Comparison of ENCODE assay signal across 7 cellular contexts in the genomic region with DNA sequence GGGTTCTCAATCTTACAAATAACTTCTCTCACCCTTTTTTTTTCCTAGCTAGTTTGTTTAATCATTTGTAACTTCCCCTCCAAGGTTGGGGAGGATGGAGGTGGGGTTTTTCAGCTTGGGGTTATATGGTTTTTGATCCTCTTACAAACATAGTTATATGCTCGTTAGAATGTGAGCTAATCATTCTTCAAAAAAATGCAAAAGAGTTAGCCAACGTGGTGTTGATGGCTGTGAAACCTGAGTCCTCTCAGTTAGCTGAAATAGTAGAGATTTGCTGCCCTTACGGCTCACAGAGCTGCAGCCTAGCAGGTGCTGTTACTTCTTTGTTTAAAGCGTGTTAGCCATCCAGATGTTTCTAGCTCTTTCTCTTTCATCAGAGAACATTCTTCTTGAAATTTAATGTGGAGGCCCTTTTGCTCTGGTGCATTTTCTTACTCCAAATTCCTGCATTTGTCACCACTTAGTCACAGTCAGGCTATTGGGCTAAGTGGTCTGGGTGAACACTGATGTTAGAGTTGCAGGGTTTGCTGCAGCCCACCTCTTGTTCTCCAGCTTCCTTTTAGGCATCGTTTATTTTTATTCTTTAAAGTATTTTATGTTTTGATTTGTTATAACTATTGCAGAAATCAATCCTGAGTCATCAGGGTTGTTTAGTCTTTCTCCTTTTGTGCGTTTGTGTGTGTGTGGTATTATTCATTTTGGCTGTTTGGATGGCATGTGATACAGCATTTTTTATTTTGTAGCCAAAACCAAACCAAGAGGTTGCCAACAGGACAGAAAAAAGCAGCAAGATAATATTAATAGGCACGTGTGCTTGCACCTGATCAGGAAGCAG. TPM values are rescaled to one million over a fixed set of nuclear protein-coding genes. Genes with fewer than 3 reads are reported as not detected.
DNase-seq lines count a peak whose midpoint lies in the region; ATAC-seq lines count a peak whose summit lies in the region.

No MANE protein-coding gene starts in this region.

- no peak overlapping the region for H3K4ac ChIP-seq in trophoblast cell (ENCODE audit: low read depth, low read length)

- no peak overlapping the region for H4K91ac ChIP-seq in trophoblast cell (ENCODE audit: low read depth, low read length)

- no peak overlapping the region for H3K9ac ChIP-seq in trophoblast cell (ENCODE audit: low read length)

- H3K4me3 ChIP-seq in trophoblast cell (ENCODE audit: low read depth, low read length): no peak overlapping the region

- intact Hi-C loops in activated T-helper 1 cell treated with anti-CD3 and anti-CD28 coated beads, Interleukin-12 subunit alpha, Interleukin-12 subunit beta, Interleukin-2, Interleukin-4 antibody, amounts not matched to agents 30 ng/mL and 10 ng/mL and 1 ng/mL, durations not matched to agents 14 hours and 24 hours and 36 hours (cut with micrococcal nuclease): no loop called here

- peak overlapping the region; percentile 46 for H3K27ac Mint-ChIP-seq in activated T-helper 1 cell treated with anti-CD3 and anti-CD28 coated beads, Interleukin-12 subunit alpha, Interleukin-12 subunit beta, Interleukin-2, Interleukin-4 antibody, amounts not matched to agents 30 ng/mL and 10 ng/mL and 1 ng/mL, durations not matched to agents 14 hours and 24 hours and 36 hours

- H3K36me3 Mint-ChIP-seq in activated T-helper 1 cell treated with anti-CD3 and anti-CD28 coated beads, Interleukin-12 subunit alpha, Interleukin-12 subunit beta, Interleukin-2, Interleukin-4 antibody, amounts not matched to agents 30 ng/mL and 10 ng/mL and 1 ng/mL, durations not matched to agents 14 hours and 24 hours and 36 hours (ENCODE audit: low read depth): no peaks in the 10 kb centered on the region

- H4K12ac ChIP-seq in trophoblast cell (ENCODE audit: low read depth, low read length): no peak overlapping the region

- no peak overlapping the region for H3K14ac ChIP-seq in trophoblast cell (ENCODE audit: low read length)

- peak; percentile 94 for ATAC-seq in GM19043 (IDR thresholded peaks at IDR 0.05; ENCODE audit: low read depth, unreplicated experiment)
- ATAC-seq in HG02938 (IDR thresholded peaks at IDR 0.05; ENCODE audit: unreplicated experiment): peak; percentile 96

- H2BK12ac ChIP-seq in trophoblast cell (ENCODE audit: low read length): no peak overlapping the region

- no peaks in the 10 kb centered on the region for H3K9me3 Mint-ChIP-seq in activated T-helper 1 cell treated with anti-CD3 and anti-CD28 coated beads, Interleukin-12 subunit alpha, Interleukin-12 subunit beta, Interleukin-2, Interleukin-4 antibody, amounts not matched to agents 30 ng/mL and 10 ng/mL and 1 ng/mL, durations not matched to agents 14 hours and 24 hours and 36 hours

- H3K27ac ChIP-seq in trophoblast cell (ENCODE audit: low read depth, low read length): no peak overlapping the region

- no peak overlapping the region for H3K4me2 ChIP-seq in trophoblast cell (ENCODE audit: low read length)

- H3K9me3 ChIP-seq in trophoblast cell (ENCODE audit: insufficient read depth, low read depth, low read length): no peaks in the 10 kb centered on the region

- H3K4me1 ChIP-seq in trophoblast cell (ENCODE audit: control insufficient read depth in 1 of 2, insufficient read depth in 2 of 2, low read length in 2 of 2): peaks cover 2 to 7% of the 10 kb centered on the region in 2 experiments

- H2BK120ac ChIP-seq in trophoblast cell (ENCODE audit: insufficient read depth, low read length, poor library complexity): no peak overlapping the region

- no peak overlapping the region for H3K18ac ChIP-seq in trophoblast cell (ENCODE audit: low read length)

- no peaks in the 10 kb centered on the region for H3K36me3 ChIP-seq in trophoblast cell (ENCODE audit: control insufficient read depth in 1 of 2, insufficient read depth in 2 of 2, low read length in 2 of 2)

- H3K23ac ChIP-seq in trophoblast cell (ENCODE audit: low read length): no peak overlapping the region

- H2AK5ac ChIP-seq in trophoblast cell (ENCODE audit: low read length): no peak overlapping the region

- no peaks in the 10 kb centered on the region for H3K79me1 ChIP-seq in trophoblast cell (ENCODE audit: low read length)

- H3K27me3 ChIP-seq in trophoblast cell (ENCODE audit: insufficient read depth, low read length): no peaks in the 10 kb centered on the region

- DNase-seq in activated T-helper 1 cell treated with anti-CD3 and anti-CD28 coated beads, Interleukin-12 subunit alpha, Interleukin-12 subunit beta, Interleukin-2, Interleukin-4 antibody, amounts not matched to agents 30 ng/mL and 10 ng/mL and 1 ng/mL, durations not matched to agents 14 hours and 24 hours and 36 hours (ENCODE audit: low spot score): no peak
- peak; percentile 26 to 80 for DNase-seq in trophoblast cell
- DNase-seq in HuH-7 (ENCODE audit: low spot score): no peak
- DNase-seq in T-helper 2 cell: no peak
- no peak for DNase-seq in GOT3 (lab: John Stamatoyannopoulos, UW)

- H3K27me3 Mint-ChIP-seq in activated T-helper 1 cell treated with anti-CD3 and anti-CD28 coated beads, Interleukin-12 subunit alpha, Interleukin-12 subunit beta, Interleukin-2, Interleukin-4 antibody, amounts not matched to agents 30 ng/mL and 10 ng/mL and 1 ng/mL, durations not matched to agents 14 hours and 24 hours and 36 hours (ENCODE audit: insufficient read depth): no peaks in the 10 kb centered on the region

- no peak overlapping the region for H2BK5ac ChIP-seq in trophoblast cell (ENCODE audit: low read depth, low read length, poor library complexity)

- WGBS in trophoblast cell (ENCODE audit: extremely low coverage, insufficient coverage, insufficient read length): no CpG with 5 or more reads among the region's 7 CpGs

- H2AFZ ChIP-seq in trophoblast cell (ENCODE audit: insufficient read depth, low read length, poor library complexity): no peak overlapping the region

- H4K8ac ChIP-seq in trophoblast cell (ENCODE audit: low read depth, low read length): no peak overlapping the region

- H3K79me2 ChIP-seq in trophoblast cell (ENCODE audit: control insufficient read depth, insufficient read depth, low read length, poor library complexity): no peaks in the 10 kb centered on the region

- H3K4me3 Mint-ChIP-seq in activated T-helper 1 cell treated with anti-CD3 and anti-CD28 coated beads, Interleukin-12 subunit alpha, Interleukin-12 subunit beta, Interleukin-2, Interleukin-4 antibody, amounts not matched to agents 30 ng/mL and 10 ng/mL and 1 ng/mL, durations not matched to agents 14 hours and 24 hours and 36 hours: no peak overlapping the region

- H3K4me1 Mint-ChIP-seq in activated T-helper 1 cell treated with anti-CD3 and anti-CD28 coated beads, Interleukin-12 subunit alpha, Interleukin-12 subunit beta, Interleukin-2, Interleukin-4 antibody, amounts not matched to agents 30 ng/mL and 10 ng/mL and 1 ng/mL, durations not matched to agents 14 hours and 24 hours and 36 hours (ENCODE audit: low read depth): peaks cover 40% of the 10 kb centered on the region

RNA-seq across cellular contexts. Expression of gene LIMS1, which starts 41.1 kb away (rescaled TPM):
- 69.6 and 70.0 TPM in 2 replicates for total RNA-seq in activated T-helper 1 cell treated with anti-CD3 and anti-CD28 coated beads, Interleukin-12 subunit alpha, Interleukin-12 subunit beta, Interleukin-2, Interleukin-4 antibody, amounts not matched to agents 30 ng/mL and 10 ng/mL and 1 ng/mL, durations not matched to agents 14 hours and 24 hours and 36 hours
- 60.3 and 62.4 TPM in 2 replicates for polyA plus RNA-seq in trophoblast cell (2013)

Comparison
In these comparisons a context has a peak if more than half of its experiments do, and no peak if none do; other contexts are left out.
1. DNase-seq: peak in trophoblast cell (2 of 2); none in activated T-helper 1 cell treated with anti-CD3 and anti-CD28 coated beads, Interleukin-12 subunit alpha, Interleukin-12 subunit beta, Interleukin-2, Interleukin-4 antibody, amounts not matched to agents 30 ng/mL and 10 ng/mL and 1 ng/mL, durations not matched to agents 14 hours and 24 hours and 36 hours (single experiment), HuH-7 (single experiment), T-helper 2 cell (0 of 5) and GOT3 (single experiment).